Comparison of ENCODE assay signal across 1 cellular context in the genomic region with DNA sequence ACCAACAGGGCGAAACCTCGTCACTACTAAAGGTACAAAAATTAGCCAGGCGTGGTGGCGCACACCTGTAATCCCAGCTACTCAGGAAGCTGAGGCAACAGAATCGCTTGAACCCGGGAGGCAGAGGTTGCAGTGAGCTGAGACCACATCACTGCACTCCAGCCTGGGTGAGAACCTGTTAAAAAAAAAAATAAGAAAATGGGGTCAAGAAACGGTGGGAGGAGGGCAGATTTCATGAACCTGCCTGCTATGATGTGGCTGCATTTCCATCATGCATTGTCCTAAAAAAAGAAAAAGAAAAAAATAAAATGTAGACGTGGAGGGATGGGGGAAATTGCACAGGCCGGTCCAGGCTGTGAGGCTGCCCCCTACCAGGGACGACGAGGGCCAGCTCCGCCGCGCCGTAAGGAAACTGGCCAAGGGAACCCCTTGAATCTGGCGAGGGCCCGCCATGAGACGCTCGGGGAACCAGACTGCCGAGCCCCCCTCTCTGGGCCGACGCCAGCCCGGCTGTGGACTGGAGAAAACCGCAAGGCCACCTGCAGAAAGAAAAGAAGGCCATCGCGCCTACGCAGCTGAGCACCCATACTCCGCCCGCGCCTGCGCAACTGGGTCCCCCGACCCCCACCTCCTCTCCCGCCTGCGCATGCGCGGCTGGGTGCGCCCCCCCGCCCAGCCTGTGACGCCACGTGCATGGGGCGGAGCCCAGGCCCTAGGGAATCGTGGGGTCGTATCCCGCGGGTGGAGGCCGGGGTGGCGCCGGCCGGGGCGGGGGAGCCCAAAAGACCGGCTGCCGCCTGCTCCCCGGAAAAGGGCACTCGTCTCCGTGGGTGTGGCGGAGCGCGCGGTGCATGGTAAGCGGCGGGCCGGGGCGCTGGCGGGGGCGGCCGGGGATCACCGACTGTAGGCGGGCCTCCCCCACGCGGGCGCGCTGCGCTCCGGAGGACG.
TF ChIP-seq lines count a peak whose summit lies in the region.

A gene (plus strand): TSS at position 699 of the 948 bp plus-strand sequence. CDS start 10,825 bp downstream, outside the sequence.

TF ChIP-seq in HCT116, 20 proteins besides CTCF, POLR2A, EP300 and RAD21 (continued from another document):
- TF ChIP-seq YY1 (IDR thresholded peaks at IDR 0.05; ENCODE audit: extremely low read depth, insufficient replicate concordance, low read depth, low read length) (peak; percentile 12), ELF1 (IDR thresholded peaks at IDR 0.05; ENCODE audit: borderline replicate concordance, low read depth) (no peak)
- TF ChIP-seq, protein P1, sequence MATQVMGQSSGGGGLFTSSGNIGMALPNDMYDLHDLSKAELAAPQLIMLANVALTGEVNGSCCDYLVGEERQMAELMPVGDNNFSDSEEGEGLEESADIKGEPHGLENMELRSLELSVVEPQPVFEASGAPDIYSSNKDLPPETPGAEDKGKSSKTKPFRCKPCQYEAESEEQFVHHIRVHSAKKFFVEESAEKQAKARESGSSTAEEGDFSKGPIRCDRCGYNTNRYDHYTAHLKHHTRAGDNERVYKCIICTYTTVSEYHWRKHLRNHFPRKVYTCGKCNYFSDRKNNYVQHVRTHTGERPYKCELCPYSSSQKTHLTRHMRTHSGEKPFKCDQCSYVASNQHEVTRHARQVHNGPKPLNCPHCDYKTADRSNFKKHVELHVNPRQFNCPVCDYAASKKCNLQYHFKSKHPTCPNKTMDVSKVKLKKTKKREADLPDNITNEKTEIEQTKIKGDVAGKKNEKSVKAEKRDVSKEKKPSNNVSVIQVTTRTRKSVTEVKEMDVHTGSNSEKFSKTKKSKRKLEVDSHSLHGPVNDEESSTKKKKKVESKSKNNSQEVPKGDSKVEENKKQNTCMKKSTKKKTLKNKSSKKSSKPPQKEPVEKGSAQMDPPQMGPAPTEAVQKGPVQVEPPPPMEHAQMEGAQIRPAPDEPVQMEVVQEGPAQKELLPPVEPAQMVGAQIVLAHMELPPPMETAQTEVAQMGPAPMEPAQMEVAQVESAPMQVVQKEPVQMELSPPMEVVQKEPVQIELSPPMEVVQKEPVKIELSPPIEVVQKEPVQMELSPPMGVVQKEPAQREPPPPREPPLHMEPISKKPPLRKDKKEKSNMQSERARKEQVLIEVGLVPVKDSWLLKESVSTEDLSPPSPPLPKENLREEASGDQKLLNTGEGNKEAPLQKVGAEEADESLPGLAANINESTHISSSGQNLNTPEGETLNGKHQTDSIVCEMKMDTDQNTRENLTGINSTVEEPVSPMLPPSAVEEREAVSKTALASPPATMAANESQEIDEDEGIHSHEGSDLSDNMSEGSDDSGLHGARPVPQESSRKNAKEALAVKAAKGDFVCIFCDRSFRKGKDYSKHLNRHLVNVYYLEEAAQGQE (IDR thresholded peaks at IDR 0.05; ENCODE audit: low read depth): no peak
